ENCODE assay signal across 8 cellular contexts in genomic region chr3:149657458-149657795, GRCh38. TPM values are rescaled to one million over a fixed set of nuclear protein-coding genes. Genes with fewer than 3 reads are reported as not detected.
A peak's percentile ranks its signal among the peaks of the same experiment; 100 is the strongest.
DNase-seq lines count a peak whose midpoint lies in the region; FAIRE-seq and TF ChIP-seq lines count a peak whose summit lies in the region.

No MANE protein-coding gene starts in this region.

- H2AFZ ChIP-seq in ACC112 (ENCODE audit: low read length, unreplicated experiment) (peak overlapping the region; percentile 14), H9 (ENCODE audit: low read length) (no peak overlapping the region), fibroblast of lung (ENCODE audit: low read length) (no peak overlapping the region), neural cell (ENCODE audit: low read depth, low read length) (no peak overlapping the region)

- H3K4me3 ChIP-seq in ACC112 (ENCODE audit: low read depth, low read length) (peak overlapping the region; percentile 99), fibroblast of lung (replicated peaks in 1 of 4; ENCODE audit: control extremely low read depth in 1 of 4, insufficient read depth in 1 of 4, low read depth in 3 of 4, low read length in 4 of 4) (peak overlapping the region; percentile 44 to 89 (median 74)), neural cell (ENCODE audit: low read length) (peak overlapping the region; percentile 60)

- DNase-seq in H9 (no peak), fibroblast of lung (ENCODE audit: low read depth in 2 of 2) (peak; percentile 63 to 70), hippocampal formation (lab: John Stamatoyannopoulos, UW) (no peak), H54 (ENCODE audit: insufficient read length, low spot score) (no peak)
- DNase-seq in activated CD4-positive, alpha-beta T cell treated with anti-CD3 and anti-CD28 coated beads, Interleukin-2, amount 50 U/mL, for 48 hours, result no peak

- no peak for TF ChIP-seq CTCF in H9 (conservative IDR thresholded peaks at IDR 0.05)
- no peak for TF ChIP-seq CTCF in VCaP (conservative IDR thresholded peaks at IDR 0.05)
- no peak for TF ChIP-seq CTCF in fibroblast of lung (conservative IDR thresholded peaks at IDR 0.05 in 1 of 2, IDR thresholded peaks at IDR 0.05 in 1 of 2; ENCODE audit: low read depth in 1 of 2, low read length in 2 of 2)
- TF ChIP-seq CTCF in neural cell (IDR thresholded peaks at IDR 0.05; ENCODE audit: poor library complexity, severe bottlenecking), result no peak

- H4K8ac ChIP-seq in H9 (replicated peaks; ENCODE audit: insufficient read length, low read depth, low read length), result no peak overlapping the region

- H3T11ph ChIP-seq in H9 (ENCODE audit: low read length), result no peak overlapping the region

- peak overlapping the region; percentile 83 for H3K18ac ChIP-seq in H9 (ENCODE audit: insufficient read length, low read depth, low read length)

- no peak overlapping the region for H2AK5ac ChIP-seq in H9 (ENCODE audit: insufficient read length, low read length)

- TF ChIP-seq RAD21 in neural cell (conservative IDR thresholded peaks at IDR 0.05), result no peak

- no peak for FAIRE-seq in H54 (lab: Jason Lieb, UNC)

- no peak overlapping the region for H3K4ac ChIP-seq in H9 (ENCODE audit: low read depth, low read length)

- peaks cover 60 to 61% of the 10 kb centered on the region in 2 experiments for H3K4me1 Mint-ChIP-seq in H9

- no peaks in the 10 kb centered on the region for H4K20me1 ChIP-seq in H9 (ENCODE audit: control insufficient read depth, insufficient read depth, insufficient read length)
- H4K20me1 ChIP-seq in fibroblast of lung (ENCODE audit: control insufficient read depth, extremely low read depth, insufficient read depth, low read length), result no peaks in the 10 kb centered on the region
- H4K20me1 ChIP-seq in neural cell (ENCODE audit: insufficient read depth), result no peaks in the 10 kb centered on the region

- peaks cover 25% of the 10 kb centered on the region for H3K23me2 ChIP-seq in H9 (ENCODE audit: insufficient read length, low read depth, low read length, poor library complexity, severe bottlenecking)

- H4K91ac ChIP-seq in H9 (ENCODE audit: insufficient read length, low read depth, low read length), result peak overlapping the region; percentile 34

- H3K4me3 Mint-ChIP-seq in H9, result peak overlapping the region; percentile 89 to 93

- H3K27ac ChIP-seq in ACC112 (ENCODE audit: low read depth, low read length), result peak overlapping the region; percentile 91
- H3K27ac ChIP-seq in H9 (ENCODE audit: insufficient read length, low read depth, low read length), result peak overlapping the region; percentile 44
- H3K27ac ChIP-seq in VCaP, result peak overlapping the region; percentile 86
- peak overlapping the region; percentile 93 for H3K27ac ChIP-seq in fibroblast of lung (ENCODE audit: insufficient read depth, low read length)
- H3K27ac ChIP-seq in neural cell (ENCODE audit: low read length), result no peak overlapping the region

- peak overlapping the region; percentile 97 for H3K4me2 ChIP-seq in H9 (ENCODE audit: insufficient read depth, insufficient read length, low read length)
- peak overlapping the region; percentile 90 for H3K4me2 ChIP-seq in fibroblast of lung (ENCODE audit: extremely low read depth, insufficient read depth, low read length)
- no peak overlapping the region for H3K4me2 ChIP-seq in neural cell (ENCODE audit: low read length)

- H3K36me3 ChIP-seq in ACC112 (ENCODE audit: insufficient read depth, low read length) (peaks cover 12% of the 10 kb centered on the region), fibroblast of lung (ENCODE audit: control insufficient read depth, insufficient read depth, low read length) (no peaks in the 10 kb centered on the region), neural cell (ENCODE audit: insufficient read depth, low read length) (no peaks in the 10 kb centered on the region)

- no CpG with 5 or more reads among the region's 21 CpGs for WGBS in H9 (ENCODE audit: extremely low coverage, insufficient read length, low lambda C conversion rate)

- peak overlapping the region; percentile 55 for H4K5ac ChIP-seq in H9 (ENCODE audit: insufficient read length, low read depth, low read length)

- H3K27me3 ChIP-seq in ACC112 (ENCODE audit: insufficient read depth, low read length) (no peaks in the 10 kb centered on the region), H9 (ENCODE audit: insufficient read depth, low read length) (no peaks in the 10 kb centered on the region), fibroblast of lung (ENCODE audit: control insufficient read depth, insufficient read depth, low read length) (no peaks in the 10 kb centered on the region), neural cell (ENCODE audit: insufficient read depth, low read depth, low read length) (peaks cover 29% of the 10 kb centered on the region)

- no peak overlapping the region for H2BK20ac ChIP-seq in H9 (ENCODE audit: low read depth, low read length, poor library complexity, severe bottlenecking)

- H3K27me3 Mint-ChIP-seq in H9 (ENCODE audit: low read depth), result peaks cover 6% of the 10 kb centered on the region

- H3K23ac ChIP-seq in H9 (ENCODE audit: insufficient read length, low read depth, low read length), result no peak overlapping the region

- peaks cover 48% of the 10 kb centered on the region for H3K79me2 ChIP-seq in ACC112 (ENCODE audit: control insufficient read depth, insufficient read depth, low read length, unreplicated experiment)
- peaks cover 2% of the 10 kb centered on the region; the same call in 1 of the 2 replicates for H3K79me2 ChIP-seq in H9 (ENCODE audit: insufficient read depth, low read length)
- H3K79me2 ChIP-seq in fibroblast of lung (ENCODE audit: control insufficient read depth, insufficient read depth, low read length), result peaks cover 43% of the 10 kb centered on the region
- no peaks in the 10 kb centered on the region for H3K79me2 ChIP-seq in neural cell (replicated peaks; ENCODE audit: insufficient read depth, low read length)

- no peak overlapping the region for H3K56ac ChIP-seq in H9 (ENCODE audit: insufficient read length, low read depth, low read length)

- H3K9ac ChIP-seq in H9 (ENCODE audit: extremely low read depth, insufficient read length, low read length), result peak overlapping the region; percentile 76
- H3K9ac ChIP-seq in fibroblast of lung (ENCODE audit: insufficient read depth, low read length), result peak overlapping the region; percentile 82
- H3K9ac ChIP-seq in neural cell (ENCODE audit: low read length), result no peak overlapping the region

- peak overlapping the region; percentile 84 to 95 (median 87); a peak in 6 of 7 replicates for H3K27ac Mint-ChIP-seq in H9

- no peak overlapping the region for H2BK5ac ChIP-seq in H9 (ENCODE audit: insufficient read length, low read length)

- no peaks in the 10 kb centered on the region for H3K9me2 ChIP-seq in neural cell (ENCODE audit: insufficient read depth, low read length)

- H3K4me1 ChIP-seq in ACC112 (ENCODE audit: control insufficient read depth, insufficient read depth, low read length, unreplicated experiment) (peaks cover 46% of the 10 kb centered on the region), H9 (ENCODE audit: insufficient read depth, low read length) (peaks cover 5% of the 10 kb centered on the region; the same call in 1 of the 2 replicates), fibroblast of lung (ENCODE audit: control insufficient read depth, extremely low read depth, insufficient read depth, low read length) (peaks cover 9% of the 10 kb centered on the region)

- H3K9me3 ChIP-seq in H9 (ENCODE audit: control insufficient read depth, low read depth, low read length) (no peaks in the 10 kb centered on the region), fibroblast of lung (ENCODE audit: control insufficient read depth, insufficient read depth, low read depth, low read length) (no peaks in the 10 kb centered on the region), neural cell (ENCODE audit: low read length) (no peaks in the 10 kb centered on the region)

- TF ChIP-seq POLR2A in H54 (IDR thresholded peaks at IDR 0.05; ENCODE audit: low read depth, low read length), result no peak

- H3K36me3 Mint-ChIP-seq in H9 (ENCODE audit: insufficient read depth in 1 of 3, low read depth in 3 of 3), result peaks cover 17 to 27% (median 21%) of the 10 kb centered on the region in 3 experiments

- no peaks in the 10 kb centered on the region for H3K79me1 ChIP-seq in H9 (ENCODE audit: insufficient read depth, low read depth, low read length, poor library complexity, severe bottlenecking)

- H3K9me3 Mint-ChIP-seq in H9, result peaks cover 0 to 3% of the 10 kb centered on the region in 2 experiments; a peak in 1 of 5 replicates

- H2BK120ac ChIP-seq in H9 (ENCODE audit: low read depth, low read length, poor library complexity, severe bottlenecking), result peak overlapping the region; percentile 16

- no peak for TF ChIP-seq EP300 in neural cell (conservative IDR thresholded peaks at IDR 0.05; ENCODE audit: poor library complexity, severe bottlenecking)

- no peaks in the 10 kb centered on the region for H3F3A ChIP-seq in neural cell (ENCODE audit: insufficient read depth, low read length, poor library complexity, severe bottlenecking)

- peak overlapping the region; percentile 94 for H3K14ac ChIP-seq in H9 (ENCODE audit: insufficient read depth, low read length)

- peak overlapping the region; percentile 27; the same call in 1 of the 2 replicates for H2BK15ac ChIP-seq in H9 (ENCODE audit: low read depth, low read length)

- no peak overlapping the region for H2BK12ac ChIP-seq in H9 (ENCODE audit: insufficient read length, low read depth, low read length)

TF ChIP-seq in neural cell, 6 proteins besides CTCF, POLR2A, EP300 and RAD21 (continues in another document):
- TF ChIP-seq MXI1 (conservative IDR thresholded peaks at IDR 0.05; ENCODE audit: poor library complexity, severe bottlenecking) (no peak), TAF1 (IDR thresholded peaks at IDR 0.05; ENCODE audit: low read depth) (no peak), POLR2AphosphoS5 (IDR thresholded peaks at IDR 0.05) (no peak), SMC3 (conservative IDR thresholded peaks at IDR 0.05; ENCODE audit: poor library complexity) (no peak), EZH2 (IDR thresholded peaks at IDR 0.05; ENCODE audit: borderline replicate concordance, insufficient read depth, low read length, poor library complexity, severe bottlenecking) (no peak)

RNA-seq across cellular contexts. Expression of gene WWTR1, which starts 0.4 kb away (rescaled TPM):
- total RNA-seq in H9 (2021) (24.4 and 24.8 TPM in 2 replicates), fibroblast of lung (13.7 and 14.1 TPM in 2 replicates)
- polyA plus RNA-seq in fibroblast of lung (71.5 and 89.4 TPM in 2 replicates), neural cell (0.60 and 0.97 TPM in 2 replicates)
- 42.5 and 44.5 TPM in 2 replicates for polyA plus RNA-seq in fibroblast of lung (2012)
- polyA minus RNA-seq in fibroblast of lung (ENCODE audit: low replicate concordance) (124 and 139 TPM in 2 replicates), neural cell (0.49 and 1.2 TPM in 2 replicates)

Comparison
In these comparisons a context has a peak if more than half of its experiments do, and no peak if none do; other contexts are left out.
1. DNase-seq: peak in fibroblast of lung (2 of 2); none in H9 (single experiment), hippocampal formation (0 of 2), H54 (single experiment) and activated CD4-positive, alpha-beta T cell treated with anti-CD3 and anti-CD28 coated beads, Interleukin-2, amount 50 U/mL, for 48 hours (0 of 2).
2. Peak in every context shown above with its lines, with median percentiles within 50 percentile points of each other: H3K4me3 ChIP-seq.